In the genomic region with DNA sequence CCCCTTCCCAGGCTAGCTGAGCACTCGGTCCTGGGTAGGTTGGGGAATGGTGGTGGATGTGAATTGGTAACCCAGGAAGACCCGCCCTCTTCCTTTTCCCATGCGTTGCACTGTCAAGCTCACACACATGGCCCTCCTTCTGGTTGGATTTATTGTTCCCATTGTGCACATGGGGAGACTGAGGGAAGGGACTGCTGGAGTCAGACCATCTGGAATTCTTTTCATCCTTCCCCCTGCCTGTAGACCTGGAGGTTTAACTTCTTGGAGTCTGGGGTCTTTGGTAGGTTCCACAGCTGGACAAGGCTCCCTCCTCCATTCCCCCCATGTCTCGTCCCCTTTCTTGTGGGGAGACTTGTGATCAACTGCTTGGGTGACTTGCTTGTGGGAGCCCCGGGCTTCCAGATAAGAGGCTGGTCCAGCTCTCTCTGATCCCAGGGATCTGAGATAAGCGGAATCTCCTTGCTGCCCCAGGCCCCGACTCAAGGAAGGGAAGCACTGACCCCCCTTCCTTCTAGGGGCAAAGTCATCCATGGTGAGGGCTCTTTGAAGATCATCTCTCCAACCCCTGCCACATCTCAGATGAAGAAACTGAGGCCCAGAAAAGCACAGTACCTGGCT, we compare ENCODE assay signal across 1 cellular context.
TF ChIP-seq lines count a peak whose summit lies in the region.

No MANE protein-coding gene starts in this region.

TF ChIP-seq in HEK293, 187 proteins besides CTCF, POLR2A, EP300 and RAD21:
- peak; percentile 38; the same call in 1 of the 2 replicates for TF ChIP-seq SP2 (tag by site-specific recombination; IDR thresholded peaks at IDR 0.05)
- TF ChIP-seq ZBTB8A (tag by site-specific recombination; IDR thresholded peaks at IDR 0.05): no peak
- TF ChIP-seq ZBTB21 (tag by site-specific recombination; IDR thresholded peaks at IDR 0.05): no peak
TF ChIP-seq in HEK293: peak in this region for 1.
